27 cellular contexts compared by ENCODE assay signal in the genomic region with DNA sequence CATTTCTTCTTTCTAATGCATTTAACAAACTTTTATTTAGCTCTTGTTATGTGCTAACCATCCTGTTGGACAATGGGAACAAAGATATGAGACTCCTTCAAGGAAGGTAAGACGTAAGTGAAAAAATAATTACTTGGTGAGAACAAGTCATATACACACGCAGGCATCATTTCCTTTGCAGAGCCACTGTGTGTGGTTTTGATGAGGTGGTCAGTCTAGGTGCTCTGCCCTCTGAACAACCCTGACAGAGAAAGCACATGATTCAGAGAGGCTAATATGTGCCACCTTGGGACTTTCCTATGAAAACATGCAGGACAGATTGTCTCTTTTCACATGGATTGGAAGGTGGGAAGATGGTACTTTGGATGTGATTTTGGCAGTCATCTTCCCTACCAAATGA.
"Had no signal": no experiment of that assay in that cellular context is flagged by ENCODE, and none has a peak within 500 bp of the region (broad histone marks: within the 10 kb centered on the region; RNA-seq: fewer than 3 reads in every experiment).

No MANE protein-coding gene starts in this region.

- H3K27ac ChIP-seq: colonic mucosa, lower lobe of right lung, thyroid gland, WERI-Rb-1 had no signal

- H3K27ac Mint-ChIP-seq: activated CD4-positive, alpha-beta T cell treated with anti-CD3 and anti-CD28 coated beads, Interleukin-2, amount 10 ng/mL, durations not matched to agents 7 days and 5 days; activated CD8-positive, alpha-beta memory T cell treated with anti-CD3 and anti-CD28 coated beads, Interleukin-2, amount 10 ng/mL, durations not matched to agents 7 days and 5 days; activated CD8-positive, alpha-beta T cell treated with anti-CD3 and anti-CD28 coated beads for 36 hours; activated naive CD4-positive, alpha-beta T cell treated with anti-CD3 and anti-CD28 coated beads, Interleukin-2, amount 50 U/mL, for 24 hours; activated T-helper 1 cell treated with anti-CD3 and anti-CD28 coated beads, Interleukin-12 subunit alpha, Interleukin-12 subunit beta, Interleukin-2, Interleukin-4 antibody, amounts not matched to agents 30 ng/mL and 10 ng/mL and 1 ng/mL, durations not matched to agents 14 hours and 24 hours and 36 hours; effector memory CD8-positive, alpha-beta T cell; naive thymus-derived CD4-positive, alpha-beta T cell; stimulated activated naive B cell treated with anti-CD40 and anti-IgM and Interleukin-4, amounts not matched to agents 10 μg/mL and 1 μg/mL and 100 μg/mL, for 72 hours had no signal

- H3K27me3 Mint-ChIP-seq: activated CD4-positive, alpha-beta T cell treated with anti-CD3 and anti-CD28 coated beads, Interleukin-2, amount 10 ng/mL, durations not matched to agents 7 days and 5 days; activated CD8-positive, alpha-beta memory T cell treated with anti-CD3 and anti-CD28 coated beads, Interleukin-2, amount 10 ng/mL, durations not matched to agents 7 days and 5 days; activated naive CD4-positive, alpha-beta T cell treated with anti-CD3 and anti-CD28 coated beads, Interleukin-2, amount 50 U/mL, for 24 hours; effector memory CD8-positive, alpha-beta T cell had no signal

- H3K4me1 Mint-ChIP-seq: activated CD4-positive, alpha-beta T cell treated with anti-CD3 and anti-CD28 coated beads, Interleukin-2, amount 10 ng/mL, durations not matched to agents 7 days and 5 days; activated CD8-positive, alpha-beta memory T cell treated with anti-CD3 and anti-CD28 coated beads, Interleukin-2, amount 10 ng/mL, durations not matched to agents 7 days and 5 days; activated naive CD4-positive, alpha-beta T cell treated with anti-CD3 and anti-CD28 coated beads, Interleukin-2, amount 50 U/mL, for 24 hours; naive thymus-derived CD4-positive, alpha-beta T cell; neural crest cell; stimulated activated naive B cell treated with anti-CD40 and anti-IgM and Interleukin-4, amounts not matched to agents 10 μg/mL and 1 μg/mL and 100 μg/mL, for 72 hours had no signal

- DNase-seq: activated CD4-positive, alpha-beta T cell treated with anti-CD3 and anti-CD28 coated beads, Interleukin-2, amount 10 ng/mL, durations not matched to agents 7 days and 5 days; activated CD4-positive, CD25-positive, alpha-beta regulatory T cell treated with anti-CD3 and anti-CD28 coated beads, Interleukin-2, amount 50 U/mL, for 72 hours; activated CD8-positive, alpha-beta memory T cell treated with anti-CD3 and anti-CD28 coated beads, Interleukin-2, amount 10 ng/mL, durations not matched to agents 7 days and 5 days; activated CD8-positive, alpha-beta T cell treated with anti-CD3 and anti-CD28 coated beads for 36 hours; activated gamma-delta T cell; colonic mucosa; dorsolateral prefrontal cortex; effector memory CD8-positive, alpha-beta T cell; islet precursor cell; left colon; lower lobe of right lung; naive thymus-derived CD4-positive, alpha-beta T cell; occipital lobe; stimulated activated CD4-positive, alpha-beta T cell treated with anti-CD3 and anti-CD28 coated beads, Interleukin-2, amount 100 ng/mL, for 48 hours; stimulated activated CD8-positive, alpha-beta memory T cell treated with anti-CD3 and anti-CD28 coated beads, Interleukin-4, amount 100 ng/mL, for 48 hours; stimulated activated naive B cell treated with anti-CD40 and anti-IgM and Interleukin-4, amounts not matched to agents 10 μg/mL and 1 μg/mL and 100 μg/mL, for 72 hours; thyroid gland; WERI-Rb-1 had no signal

- H3K36me3 Mint-ChIP-seq: activated CD8-positive, alpha-beta memory T cell treated with anti-CD3 and anti-CD28 coated beads, Interleukin-2, amount 10 ng/mL, durations not matched to agents 7 days and 5 days; activated naive CD4-positive, alpha-beta T cell treated with anti-CD3 and anti-CD28 coated beads, Interleukin-2, amount 50 U/mL, for 24 hours; naive thymus-derived CD4-positive, alpha-beta T cell; stimulated activated naive B cell treated with anti-CD40 and anti-IgM and Interleukin-4, amounts not matched to agents 10 μg/mL and 1 μg/mL and 100 μg/mL, for 72 hours had no signal

- H3K27me3 ChIP-seq: breast epithelium, colonic mucosa, dorsolateral prefrontal cortex, sigmoid colon, thyroid gland had no signal

- H3K4me3 Mint-ChIP-seq: activated CD4-positive, alpha-beta T cell treated with anti-CD3 and anti-CD28 coated beads, Interleukin-2, amount 10 ng/mL, durations not matched to agents 7 days and 5 days; activated CD8-positive, alpha-beta memory T cell treated with anti-CD3 and anti-CD28 coated beads, Interleukin-2, amount 10 ng/mL, durations not matched to agents 7 days and 5 days; activated CD8-positive, alpha-beta T cell treated with anti-CD3 and anti-CD28 coated beads for 36 hours; activated naive CD4-positive, alpha-beta T cell treated with anti-CD3 and anti-CD28 coated beads, Interleukin-2, amount 50 U/mL, for 24 hours; activated T-helper 1 cell treated with anti-CD3 and anti-CD28 coated beads, Interleukin-12 subunit alpha, Interleukin-12 subunit beta, Interleukin-2, Interleukin-4 antibody, amounts not matched to agents 30 ng/mL and 10 ng/mL and 1 ng/mL, durations not matched to agents 14 hours and 24 hours and 36 hours; effector memory CD8-positive, alpha-beta T cell; naive thymus-derived CD4-positive, alpha-beta T cell; neural crest cell; stimulated activated naive B cell treated with anti-CD40 and anti-IgM and Interleukin-4, amounts not matched to agents 10 μg/mL and 1 μg/mL and 100 μg/mL, for 72 hours had no signal

- H3K4me1 ChIP-seq: breast epithelium, colonic mucosa, lower lobe of right lung, sigmoid colon, thyroid gland had no signal

- H3K9me3 ChIP-seq: breast epithelium, colonic mucosa, lower lobe of right lung, sigmoid colon, thyroid gland had no signal

- ATAC-seq: activated CD8-positive, alpha-beta memory T cell treated with anti-CD3 and anti-CD28 coated beads, Interleukin-2, amount 10 ng/mL, durations not matched to agents 7 days and 5 days; activated CD8-positive, alpha-beta T cell treated with anti-CD3 and anti-CD28 coated beads for 36 hours; effector memory CD8-positive, alpha-beta T cell; esophagus mucosa; left colon; naive thymus-derived CD4-positive, alpha-beta T cell; stimulated activated naive B cell treated with anti-CD40 and anti-IgM and Interleukin-4, amounts not matched to agents 10 μg/mL and 1 μg/mL and 100 μg/mL, for 72 hours had no signal

- H3K4me3 ChIP-seq: breast epithelium, colonic mucosa, dorsolateral prefrontal cortex, lower lobe of right lung, sigmoid colon, thyroid gland had no signal

- H3K36me3 ChIP-seq: breast epithelium, colonic mucosa, lower lobe of right lung, sigmoid colon, thyroid gland, WERI-Rb-1 had no signal

- FAIRE-seq: endothelial cell of umbilical vein, frontal cortex, TTC549 had no signal
